ENCODE assay signal across 1 cellular context in genomic region chr7:138001529-138002095, GRCh38.
TF ChIP-seq lines count a peak whose summit lies in the region.

CREB3L2 (minus strand) TSS chr7:138002086; CDS start chr7:138001705, 381 bp downstream.

TF ChIP-seq in HepG2, 621 proteins besides CTCF, POLR2A, EP300 and RAD21 (continued from another document and continues in another):
- no peak for TF ChIP-seq ZNF407 (CRISPR knock-in tag; IDR thresholded peaks at IDR 0.05; ENCODE audit: not compliant biosample characterization)
- no peak for TF ChIP-seq ZMAT5 (CRISPR knock-in tag; IDR thresholded peaks at IDR 0.05; ENCODE audit: borderline replicate concordance, low read depth)
- no peak for TF ChIP-seq ZNF672 (CRISPR knock-in tag; IDR thresholded peaks at IDR 0.05)
- no peak for TF ChIP-seq ETS1 (CRISPR knock-in tag; IDR thresholded peaks at IDR 0.05)
- TF ChIP-seq KLF6 (CRISPR knock-in tag; IDR thresholded peaks at IDR 0.05), result no peak
- no peak for TF ChIP-seq PBX3 (CRISPR knock-in tag; IDR thresholded peaks at IDR 0.05; ENCODE audit: borderline replicate concordance)
- TF ChIP-seq SMARCE1 (IDR thresholded peaks at IDR 0.05; ENCODE audit: borderline replicate concordance), result no peak
- no peak for TF ChIP-seq ZNF674 (CRISPR knock-in tag; IDR thresholded peaks at IDR 0.05; ENCODE audit: low read depth)
- TF ChIP-seq ZSCAN20 (CRISPR knock-in tag; IDR thresholded peaks at IDR 0.05; ENCODE audit: borderline replicate concordance), result no peak
- TF ChIP-seq MBD4 (IDR thresholded peaks at IDR 0.05; ENCODE audit: borderline replicate concordance, low read length), result no peak
- TF ChIP-seq ZSCAN21 (CRISPR knock-in tag; IDR thresholded peaks at IDR 0.05; ENCODE audit: borderline replicate concordance), result no peak
- no peak for TF ChIP-seq GPBP1L1 (CRISPR knock-in tag; IDR thresholded peaks at IDR 0.05)
- no peak for TF ChIP-seq CERS6 (CRISPR knock-in tag; IDR thresholded peaks at IDR 0.05)
- TF ChIP-seq ZNF615 (CRISPR knock-in tag; IDR thresholded peaks at IDR 0.05; ENCODE audit: borderline replicate concordance), result no peak
- peak; percentile 28; the same call in 1 of the 2 replicates for TF ChIP-seq ZNF746 (CRISPR knock-in tag; IDR thresholded peaks at IDR 0.05)
- no peak for TF ChIP-seq ZNF354B (CRISPR knock-in tag; IDR thresholded peaks at IDR 0.05)
- TF ChIP-seq ZNF563 (CRISPR knock-in tag; IDR thresholded peaks at IDR 0.05), result peak; percentile 86
- no peak for TF ChIP-seq SMAD9 (CRISPR knock-in tag; IDR thresholded peaks at IDR 0.05)
- no peak for TF ChIP-seq BCLAF1 (IDR thresholded peaks at IDR 0.05)
- no peak for TF ChIP-seq TCF7L2 (IDR thresholded peaks at IDR 0.05; ENCODE audit: low read depth, low read length)
- TF ChIP-seq RFX3 (CRISPR knock-in tag; IDR thresholded peaks at IDR 0.05), result no peak
- TF ChIP-seq ZNF713 (CRISPR knock-in tag; IDR thresholded peaks at IDR 0.05), result no peak
- TF ChIP-seq GPN1 (CRISPR knock-in tag; IDR thresholded peaks at IDR 0.05; ENCODE audit: borderline replicate concordance), result peak; percentile 33; the same call in 1 of the 2 replicates
- TF ChIP-seq ZNF75D (CRISPR knock-in tag; IDR thresholded peaks at IDR 0.05; ENCODE audit: borderline replicate concordance), result no peak
- TF ChIP-seq ZNF567 (CRISPR knock-in tag; IDR thresholded peaks at IDR 0.05; ENCODE audit: borderline replicate concordance), result peak; percentile 73; the same call in 1 of the 2 replicates
- TF ChIP-seq ZNF224 (CRISPR knock-in tag; IDR thresholded peaks at IDR 0.05), result peak; percentile 80; the same call in 1 of the 2 replicates
- peak; percentile 94 for TF ChIP-seq DZIP1 (CRISPR knock-in tag; IDR thresholded peaks at IDR 0.05)
- TF ChIP-seq YEATS4 (CRISPR knock-in tag; IDR thresholded peaks at IDR 0.05; ENCODE audit: borderline replicate concordance), result 0 out of 2 replicates have a peak, but pooled peaks have one; percentile 37
- no peak for TF ChIP-seq KAT8 (CRISPR knock-in tag; IDR thresholded peaks at IDR 0.05)
- TF ChIP-seq ZZZ3 (CRISPR knock-in tag; IDR thresholded peaks at IDR 0.05; ENCODE audit: borderline replicate concordance), result peak; percentile 62; the same call in 1 of the 2 replicates
- no peak for TF ChIP-seq NR2F1 (CRISPR knock-in tag; IDR thresholded peaks at IDR 0.05)
- peak; percentile 74; the same call in 1 of the 2 replicates for TF ChIP-seq ZNF724P (CRISPR knock-in tag; IDR thresholded peaks at IDR 0.05; ENCODE audit: borderline replicate concordance)
- TF ChIP-seq CCAR2 (optimal IDR thresholded peaks at IDR 0.05; ENCODE audit: low read depth, low read length), result no peak
- no peak; the same call in 1 of the 2 replicates for TF ChIP-seq ZNF33B (CRISPR knock-in tag; IDR thresholded peaks at IDR 0.05)
- TF ChIP-seq ZNF569 (CRISPR knock-in tag; IDR thresholded peaks at IDR 0.05; ENCODE audit: borderline replicate concordance), result no peak
- no peak for TF ChIP-seq ZBTB25 (CRISPR knock-in tag; IDR thresholded peaks at IDR 0.05)
- TF ChIP-seq THYN1 (CRISPR knock-in tag; IDR thresholded peaks at IDR 0.05; ENCODE audit: borderline replicate concordance, low read depth), result no peak
- TF ChIP-seq RFX5 (IDR thresholded peaks at IDR 0.05; ENCODE audit: low read depth, low read length), result no peak
- no peak for TF ChIP-seq ZNF24 (IDR thresholded peaks at IDR 0.05)
- TF ChIP-seq ZNF549 (CRISPR knock-in tag; IDR thresholded peaks at IDR 0.05), result no peak
- TF ChIP-seq ATF3 (CRISPR knock-in tag; IDR thresholded peaks at IDR 0.05), result peak; percentile 6; the same call in 1 of the 2 replicates
- no peak for TF ChIP-seq YEATS2 (CRISPR knock-in tag; IDR thresholded peaks at IDR 0.05; ENCODE audit: borderline replicate concordance)
